In the genomic region with DNA sequence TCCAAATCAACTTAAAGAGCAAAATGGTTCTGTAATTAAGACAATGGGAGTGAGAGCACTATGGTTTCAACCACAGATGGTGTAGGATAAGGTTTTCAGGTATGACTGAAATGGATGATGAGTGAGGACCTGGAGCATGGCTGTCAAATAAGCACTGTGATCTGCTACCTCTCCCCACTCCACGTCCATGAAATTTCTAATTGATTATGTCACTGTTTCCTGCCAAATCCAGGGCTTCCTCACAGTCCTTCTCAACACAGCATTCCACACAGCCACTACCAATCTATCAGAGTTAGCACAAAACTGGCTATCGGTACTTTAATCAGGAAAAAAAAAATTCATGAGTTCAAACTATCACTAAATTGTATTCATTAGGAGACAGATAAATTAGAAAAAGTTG, we compare ENCODE assay signal across 22 cellular contexts.
"Had no signal": no experiment of that assay in that cellular context is flagged by ENCODE, and none has a peak within 500 bp of the region (broad histone marks: within the 10 kb centered on the region; RNA-seq: fewer than 3 reads in every experiment).

No MANE protein-coding gene starts in this region.

- H3K36me3 Mint-ChIP-seq: activated naive CD4-positive, alpha-beta T cell treated with anti-CD3 and anti-CD28 coated beads, Interleukin-2, amount 10 ng/mL, durations not matched to agents 7 days and 5 days; activated naive CD8-positive, alpha-beta T cell treated with anti-CD3 and anti-CD28 coated beads for 36 hours had no signal

- H3K4me1 Mint-ChIP-seq: activated naive CD4-positive, alpha-beta T cell treated with anti-CD3 and anti-CD28 coated beads, Interleukin-2, amount 10 ng/mL, durations not matched to agents 7 days and 5 days; activated naive CD8-positive, alpha-beta T cell treated with anti-CD3 and anti-CD28 coated beads for 36 hours had no signal

- H3K27ac ChIP-seq: Peyer's patch, RWPE1 had no signal

- H3K4me3 Mint-ChIP-seq: activated CD8-positive, alpha-beta T cell treated with anti-CD3 and anti-CD28 coated beads for 36 hours; activated naive CD4-positive, alpha-beta T cell treated with anti-CD3 and anti-CD28 coated beads, Interleukin-2, amount 10 ng/mL, durations not matched to agents 7 days and 5 days; activated naive CD8-positive, alpha-beta T cell treated with anti-CD3 and anti-CD28 coated beads for 36 hours; activated T-cell treated with anti-CD3 and anti-CD28 coated beads, Interleukin-2, amount 50 U/mL, for 72 hours; T-helper 1 cell treated with Interleukin-12 subunit alpha and Interleukin-12 subunit beta and Interleukin-4 antibody, amounts not matched to agents 30 μg/mL and 1 μg/mL, for 36 hours had no signal

- H3K27me3 ChIP-seq: Peyer's patch had no signal

- ATAC-seq: activated CD4-positive, CD25-positive, alpha-beta regulatory T cell treated with anti-CD3 and anti-CD28 coated beads, Interleukin-2, amount 50 U/mL, for 24 hours; activated CD8-positive, alpha-beta T cell treated with anti-CD3 and anti-CD28 coated beads for 36 hours; activated T-cell treated with anti-CD3 and anti-CD28 coated beads, Interleukin-2, amount 50 U/mL, for 72 hours had no signal

- DNase-seq: activated CD4-positive, alpha-beta T cell treated with anti-CD3 and anti-CD28 coated beads for 4 hours; activated CD8-positive, alpha-beta memory T cell treated with anti-CD3 and anti-CD28 coated beads, Interleukin-2, amount 50 U/mL, for 4 hours; activated CD8-positive, alpha-beta T cell treated with anti-CD3 and anti-CD28 coated beads for 36 hours; activated gamma-delta T cell treated with Interleukin-2 at 50 U/mL for 16 hours; activated naive CD4-positive, alpha-beta T cell treated with anti-CD3 and anti-CD28 coated beads, Interleukin-2, amount 10 ng/mL, durations not matched to agents 7 days and 5 days; activated naive CD8-positive, alpha-beta T cell treated with anti-CD3 and anti-CD28 coated beads for 36 hours; activated T-cell treated with anti-CD3 and anti-CD28 coated beads, Interleukin-2, amount 50 U/mL, for 72 hours; caudate nucleus; MG63; NCI-H1105; NCI-H1436; NCI-H1694 treated with DMSO at 0.1 percent for 48 hours; NCI-H2029 treated with DMSO at 0.1 percent for 48 hours; NCI-H345; NCI-H510A; NCI-H526 treated with DMSO at 0.1 percent for 48 hours; Peyer's patch; SHP77 had no signal

- H3K27me3 Mint-ChIP-seq: activated naive CD4-positive, alpha-beta T cell treated with anti-CD3 and anti-CD28 coated beads, Interleukin-2, amount 10 ng/mL, durations not matched to agents 7 days and 5 days; activated naive CD8-positive, alpha-beta T cell treated with anti-CD3 and anti-CD28 coated beads for 36 hours had no signal

- H3K9me3 ChIP-seq: MG63, Peyer's patch had no signal

- H3K27ac Mint-ChIP-seq: activated CD8-positive, alpha-beta T cell treated with anti-CD3 and anti-CD28 coated beads for 36 hours; activated naive CD4-positive, alpha-beta T cell treated with anti-CD3 and anti-CD28 coated beads, Interleukin-2, amount 10 ng/mL, durations not matched to agents 7 days and 5 days; activated naive CD8-positive, alpha-beta T cell treated with anti-CD3 and anti-CD28 coated beads for 36 hours; activated T-cell treated with anti-CD3 and anti-CD28 coated beads, Interleukin-2, amount 50 U/mL, for 72 hours; activated T-helper 2 cell treated with anti-CD3 and anti-CD28 coated beads, Interferon-gamma antibody, Interleukin-2, Interleukin-4, amounts not matched to agents 10 μg/mL and 5 μg/mL and 100 μg/mL, durations not matched to agents 14 hours and 24 hours and 36 hours; T-helper 1 cell treated with Interleukin-12 subunit alpha and Interleukin-12 subunit beta and Interleukin-4 antibody, amounts not matched to agents 30 μg/mL and 1 μg/mL, for 36 hours had no signal
